2 cellular contexts compared by ENCODE assay signal in the genomic region with DNA sequence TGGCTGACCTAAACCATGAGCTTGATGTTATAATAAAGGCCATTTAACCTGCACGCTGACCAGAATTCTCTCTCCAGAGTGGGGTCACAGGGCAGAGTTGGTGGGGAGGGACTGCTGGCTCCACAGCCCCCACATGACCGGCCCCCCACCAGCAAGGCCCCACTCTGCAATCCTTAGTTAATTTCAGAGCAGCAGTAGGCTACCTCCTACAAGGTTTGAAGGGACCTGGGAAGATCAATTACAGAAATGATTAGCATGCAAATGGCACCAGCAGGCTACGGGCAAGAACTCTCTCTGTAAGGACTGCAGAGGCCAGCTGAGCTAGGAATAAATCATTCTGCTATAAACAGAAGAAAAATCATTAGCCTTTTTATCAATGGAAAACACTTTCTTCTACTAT.
TF ChIP-seq lines count a peak whose summit lies in the region.

No MANE protein-coding gene starts in this region.

TF ChIP-seq in GM23338, 12 proteins besides CTCF, POLR2A, EP300 and RAD21:
- TF ChIP-seq EZH2 (IDR thresholded peaks at IDR 0.05; ENCODE audit: low read depth, unreplicated experiment) (no peak), ZNF331 (CRISPR knock-in tag; IDR thresholded peaks at IDR 0.05; ENCODE audit: low read depth) (no peak), JUNB (IDR thresholded peaks at IDR 0.05; ENCODE audit: unreplicated experiment) (no peak)

TF ChIP-seq in H1, 55 proteins besides CTCF, POLR2A, EP300 and RAD21:
- peak; percentile 25; the same call in 1 of the 2 replicates for TF ChIP-seq POU5F1 (IDR thresholded peaks at IDR 0.05; ENCODE audit: low read depth, low read length)
- no peak for TF ChIP-seq GABPA (IDR thresholded peaks at IDR 0.05; ENCODE audit: borderline replicate concordance, insufficient read depth, low read length)
- TF ChIP-seq NANOG (IDR thresholded peaks at IDR 0.05; ENCODE audit: insufficient read depth, low read depth, low read length, poor library complexity, severe bottlenecking): peak; percentile 13
- TF ChIP-seq HDAC2 (IDR thresholded peaks at IDR 0.05; ENCODE audit: borderline replicate concordance in 1 of 2, low read depth in 2 of 2, low read length in 2 of 2): peak in 1 of 2 experiments; percentile 57; a peak in 1 of 4 replicates
TF ChIP-seq in H1: peak in this region for 3.
